Comparison of ENCODE assay signal across 8 cellular contexts in the genomic region with DNA sequence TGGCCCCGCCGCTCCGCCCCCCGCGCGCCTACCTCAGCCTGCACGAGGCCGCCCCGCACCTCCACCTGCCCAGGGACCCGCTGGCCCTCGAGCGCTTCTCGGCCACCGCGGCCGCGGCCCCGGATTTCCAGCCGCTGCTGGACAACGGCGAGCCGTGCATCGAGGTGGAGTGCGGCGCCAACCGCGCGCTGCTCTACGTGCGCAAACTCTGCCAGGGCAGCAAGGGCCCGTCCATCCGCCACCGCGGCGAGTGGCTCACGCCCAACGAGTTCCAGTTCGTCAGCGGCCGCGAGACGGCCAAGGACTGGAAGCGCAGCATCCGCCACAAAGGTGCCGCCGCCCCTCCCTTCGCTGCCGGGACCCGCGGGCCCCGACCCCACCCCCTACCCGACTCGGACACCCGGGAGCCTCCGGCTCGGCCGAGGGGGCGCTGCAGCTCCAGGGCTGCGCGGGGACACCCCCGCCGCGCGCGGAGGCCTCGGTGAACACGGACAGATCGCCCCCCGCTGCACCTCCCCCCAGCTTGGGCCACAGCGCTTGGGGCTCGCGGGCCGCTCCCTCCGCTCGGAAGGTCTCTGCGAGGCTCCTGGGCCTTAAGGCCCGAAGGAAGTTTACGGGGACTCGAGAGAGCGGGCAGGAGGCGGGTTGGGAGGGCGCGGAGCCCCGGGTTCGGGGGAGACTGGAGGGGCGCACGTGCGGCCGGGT. TPM values are rescaled to one million over a fixed set of nuclear protein-coding genes. Genes with fewer than 3 reads are reported as not detected.
DNase-seq lines count a peak whose midpoint lies in the region; ATAC-seq and TF ChIP-seq lines count a peak whose summit lies in the region.

No MANE protein-coding gene starts in this region.

- H3K27ac ChIP-seq in heart right ventricle (peak overlapping the region in 2 of 10 donors; percentile 15 to 44), vagina (no peak overlapping the region)

- H3K27me3 Mint-ChIP-seq in activated T-helper 17 cell treated with anti-CD3 and anti-CD28 coated beads, Interleukin-2, amount 50 U/mL, for 72 hours, result peaks cover 23% of the 10 kb centered on the region

- H3K4me1 ChIP-seq in heart right ventricle (peaks cover 19 to 50% (median 32%) of the 10 kb centered on the region in 9 donors), vagina (peaks cover 46% of the 10 kb centered on the region)

- H3K27me3 ChIP-seq in heart right ventricle (peaks cover 17 to 97% (median 86%) of the 10 kb centered on the region in 7 donors), vagina (peaks cover 4% of the 10 kb centered on the region)

- ATAC-seq in heart right ventricle, result peak in 1 of 8 donors; percentile 4
- peak; percentile 21 for ATAC-seq in activated T-helper 17 cell treated with anti-CD3 and anti-CD28 coated beads, Interleukin-2, amount 50 U/mL, for 72 hours (replicated peaks)
- peak; percentile 37 for ATAC-seq in left lobe of liver
- no peak for ATAC-seq in GM18498 (IDR thresholded peaks at IDR 0.05; ENCODE audit: unreplicated experiment)

- no peak overlapping the region for H3K4me3 Mint-ChIP-seq in activated T-helper 17 cell treated with anti-CD3 and anti-CD28 coated beads, Interleukin-2, amount 50 U/mL, for 72 hours

- no peak for TF ChIP-seq POLR2A in vagina (IDR thresholded peaks at IDR 0.05)

- H3K36me3 ChIP-seq in heart right ventricle (no peaks in the 10 kb centered on the region), vagina (no peaks in the 10 kb centered on the region)

- peak in 3 of 9 donors; percentile 23 to 29 (median 27) for TF ChIP-seq CTCF in heart right ventricle (IDR thresholded peaks at IDR 0.05)
- no peak for TF ChIP-seq CTCF in vagina (IDR thresholded peaks at IDR 0.05)

- H3K36me3 Mint-ChIP-seq in activated T-helper 17 cell treated with anti-CD3 and anti-CD28 coated beads, Interleukin-2, amount 50 U/mL, for 72 hours (ENCODE audit: low read depth), result no peaks in the 10 kb centered on the region

- DNase-seq in heart right ventricle (peak in 1 of 2 donors; percentile 48), cardiac septum (ENCODE audit: low spot score) (no peak), left lobe of liver (ENCODE audit: low spot score) (no peak), vagina (ENCODE audit: extremely low spot score in 2 of 2) (no peak), medulla oblongata (ENCODE audit: extremely low spot score) (no peak)
- DNase-seq in effector CD8-positive, alpha-beta T cell (lab: John Stamatoyannopoulos, UW), result no peak

- intact Hi-C loops in heart right ventricle (cut with DNase I), result no loop called here
- intact Hi-C loops in cardiac septum (cut with DNase I), result no loop called here
- intact Hi-C loops in vagina (cut with DNase I), result no loop called here

- H3K9me3 Mint-ChIP-seq in activated T-helper 17 cell treated with anti-CD3 and anti-CD28 coated beads, Interleukin-2, amount 50 U/mL, for 72 hours, result no peaks in the 10 kb centered on the region

- peak overlapping the region; percentile 25 to 63 (median 52) for H3K4me3 ChIP-seq in heart right ventricle
- peak overlapping the region; percentile 37 to 69 for H3K4me3 ChIP-seq in vagina

- WGBS in heart right ventricle, 2 donors, result 0 to 1% methylated on average over 64 to 89 of the region's 89 CpGs

- H3K27ac Mint-ChIP-seq in activated T-helper 17 cell treated with anti-CD3 and anti-CD28 coated beads, Interleukin-2, amount 50 U/mL, for 72 hours, result no peak overlapping the region

- no peaks in the 10 kb centered on the region for H3K4me1 Mint-ChIP-seq in activated T-helper 17 cell treated with anti-CD3 and anti-CD28 coated beads, Interleukin-2, amount 50 U/mL, for 72 hours

- no peaks in the 10 kb centered on the region for H3K9me3 ChIP-seq in heart right ventricle
- no peaks in the 10 kb centered on the region for H3K9me3 ChIP-seq in vagina

RNA-seq across cellular contexts. Expression of gene SAMD11, which starts 1.0 kb away (rescaled TPM):
- 1 to 10 TPM in 8 of 10 donors, under 1 TPM in 2; 0.87 to 2.2 (median 1.2) TPM for total RNA-seq in heart right ventricle
- 1 to 10 TPM; 1.5 to 2.4 TPM for polyA plus RNA-seq in heart right ventricle
- 10.2 TPM for total RNA-seq in cardiac septum
- total RNA-seq in activated T-helper 17 cell treated with anti-CD3 and anti-CD28 coated beads, Interleukin-2, amount 50 U/mL, for 72 hours, result not detected
- 4.9 TPM for total RNA-seq in left lobe of liver
- total RNA-seq in vagina, result 33.9 TPM

RNA-seq across cellular contexts. Expression of gene NOC2L, which starts 34.3 kb away (rescaled TPM):
- total RNA-seq in heart right ventricle, result 10 to 100 TPM; 38.3 to 52.5 (median 42.6) TPM
- polyA plus RNA-seq in heart right ventricle, result 10 to 100 TPM; 62.5 to 64.8 TPM
- total RNA-seq in cardiac septum, result 39.0 TPM
- 100 to 1,000 TPM in 1 of 2 donors, 10 to 100 TPM in 1; 57.6 to 141 TPM for total RNA-seq in activated T-helper 17 cell treated with anti-CD3 and anti-CD28 coated beads, Interleukin-2, amount 50 U/mL, for 72 hours
- total RNA-seq in left lobe of liver, result 32.5 TPM
- total RNA-seq in vagina, result 42.5 TPM

RNA-seq across cellular contexts. Expression of gene KLHL17, which starts 35.6 kb away (rescaled TPM):
- total RNA-seq in heart right ventricle, result 1 to 10 TPM; 1.3 to 6.6 (median 3.2) TPM
- 10 to 100 TPM in 1 of 2 donors, 1 to 10 TPM in 1; 7.7 to 10.2 TPM for polyA plus RNA-seq in heart right ventricle
- total RNA-seq in cardiac septum, result 4.8 TPM
- total RNA-seq in activated T-helper 17 cell treated with anti-CD3 and anti-CD28 coated beads, Interleukin-2, amount 50 U/mL, for 72 hours, result 10 to 100 TPM; 17.4 to 17.8 TPM
- 7.3 TPM for total RNA-seq in left lobe of liver
- 19.6 TPM for total RNA-seq in vagina

RNA-seq across cellular contexts. Expression of gene PLEKHN1, which starts 41.5 kb away (rescaled TPM):
- total RNA-seq in heart right ventricle, result under 1 TPM in 2 of 10 donors, not detected in 8; 0.13 to 0.30 TPM
- polyA plus RNA-seq in heart right ventricle, result under 1 TPM; 0.28 to 0.37 TPM
- not detected for total RNA-seq in cardiac septum
- 1 to 10 TPM; 2.8 to 6.3 TPM for total RNA-seq in activated T-helper 17 cell treated with anti-CD3 and anti-CD28 coated beads, Interleukin-2, amount 50 U/mL, for 72 hours
- 0.28 TPM for total RNA-seq in left lobe of liver
- 15.2 TPM for total RNA-seq in vagina

RNA-seq across cellular contexts. Expression of gene PERM1, which starts 57.1 kb away (rescaled TPM):
- total RNA-seq in heart right ventricle (100 to 1,000 TPM in 8 of 10 donors, 10 to 100 TPM in 2; 66.2 to 238 (median 122) TPM), cardiac septum (50.1 TPM), left lobe of liver (0.83 TPM), vagina (not detected)
- polyA plus RNA-seq in heart right ventricle, result 100 to 1,000 TPM in 1 of 2 donors, 10 to 100 TPM in 1; 55.1 to 513 TPM
- not detected for total RNA-seq in activated T-helper 17 cell treated with anti-CD3 and anti-CD28 coated beads, Interleukin-2, amount 50 U/mL, for 72 hours
